ENCODE assay signal across 16 cellular contexts in the genomic region with DNA sequence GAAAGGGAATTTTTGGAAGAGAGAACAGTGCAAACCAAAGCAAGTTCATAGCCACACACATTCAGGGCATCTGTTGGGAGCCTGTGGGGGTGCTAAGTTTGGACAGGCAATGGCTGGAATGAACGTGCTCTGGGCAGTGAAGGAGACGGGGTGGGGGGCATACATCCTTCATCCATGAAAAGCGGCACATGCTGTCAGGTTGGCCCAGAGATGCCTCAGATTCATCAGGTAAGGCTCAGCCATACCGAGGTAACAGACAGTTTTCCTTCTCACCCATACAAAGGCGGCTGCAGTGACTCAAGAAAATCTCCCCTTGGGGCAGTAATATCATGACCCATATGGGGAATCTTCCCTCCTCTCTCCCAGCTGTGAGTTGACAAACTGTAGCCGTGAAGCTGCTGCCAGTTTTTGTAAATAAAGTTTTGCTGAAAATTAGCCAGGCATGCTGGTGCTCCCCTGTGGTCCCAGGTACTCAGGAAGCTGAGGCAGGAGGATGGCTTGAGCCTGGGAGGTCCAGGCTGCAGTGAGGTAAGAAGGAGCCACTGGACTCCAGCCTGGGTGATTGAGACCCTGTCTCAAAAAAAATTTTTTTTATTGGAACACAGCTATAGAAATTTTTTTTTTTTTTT. TPM values are rescaled to one million over a fixed set of nuclear protein-coding genes. Genes with fewer than 3 reads are reported as not detected.
DNase-seq lines count a peak whose midpoint lies in the region; ATAC-seq and TF ChIP-seq lines count a peak whose summit lies in the region.
"Had no signal": no experiment of that assay in that cellular context is flagged by ENCODE, and none has a peak within 500 bp of the region (broad histone marks: within the 10 kb centered on the region; RNA-seq: fewer than 3 reads in every experiment).

No MANE protein-coding gene starts in this region.

- no peak for TF ChIP-seq EP300 in sigmoid colon (IDR thresholded peaks at IDR 0.05)

- H3K9me3 ChIP-seq in HCT116 (ENCODE audit: control insufficient read depth in 1 of 2, insufficient read depth in 1 of 2, low read depth in 1 of 2, low read length in 2 of 2), result no peaks in the 10 kb centered on the region
- no peaks in the 10 kb centered on the region for H3K9me3 ChIP-seq in sigmoid colon
- H3K9me3 ChIP-seq: body of pancreas, colonic mucosa had no signal

- no peak for TF ChIP-seq POLR2A in HCT116 (IDR thresholded peaks at IDR 0.05; ENCODE audit: borderline replicate concordance, extremely low read depth, insufficient read depth, insufficient read length)
- TF ChIP-seq POLR2A in sigmoid colon (IDR thresholded peaks at IDR 0.05), result no peak

- no TSS peak for BruUV-seq in HCT116 (replicated peaks; lab: Mats Ljungman, UMichigan)

- TF ChIP-seq RAD21 in HCT116 (IDR thresholded peaks at IDR 0.05; ENCODE audit: low read depth), result no peak

- DNase-seq in activated naive CD4-positive, alpha-beta T cell treated with anti-CD3 and anti-CD28 coated beads for 36 hours, result no peak
- no peak for DNase-seq in activated naive CD4-positive, alpha-beta T cell treated with Interleukin-2 at 50 U/mL for 16 hours
- DNase-seq in HCT116 (ENCODE audit: low read depth, low spot score) (no peak), sigmoid colon (peak; percentile 40), type B pancreatic cell (ENCODE audit: extremely low spot score, unreplicated experiment) (no peak), NCI-H1694 treated with DMSO at 0.1 percent for 48 hours (lab: John Stamatoyannopoulos, UW) (no peak)
- peak; percentile 34 for DNase-seq in activated naive CD8-positive, alpha-beta T cell treated with anti-CD3 and anti-CD28 coated beads, Interleukin-2, amount 10 ng/mL, durations not matched to agents 7 days and 5 days
- DNase-seq: activated gamma-delta T cell, colonic mucosa, NCI-H2081, NCI-H510A, nucleus accumbens, RPMI8226 had no signal

- peaks cover 4% of the 10 kb centered on the region for H3K9me3 Mint-ChIP-seq in activated naive CD4-positive, alpha-beta T cell treated with anti-CD3 and anti-CD28 coated beads for 36 hours
- peaks cover 9% of the 10 kb centered on the region for H3K9me3 Mint-ChIP-seq in activated naive CD8-positive, alpha-beta T cell treated with anti-CD3 and anti-CD28 coated beads, Interleukin-2, amount 10 ng/mL, durations not matched to agents 7 days and 5 days
- no peaks in the 10 kb centered on the region for H3K9me3 Mint-ChIP-seq in type B pancreatic cell

- no peaks in the 10 kb centered on the region for H4K20me1 ChIP-seq in HCT116 (ENCODE audit: insufficient read depth)

- peaks cover 49% of the 10 kb centered on the region for H3K4me1 Mint-ChIP-seq in activated naive CD4-positive, alpha-beta T cell treated with anti-CD3 and anti-CD28 coated beads for 36 hours (ENCODE audit: low read depth)
- H3K4me1 Mint-ChIP-seq in activated naive CD8-positive, alpha-beta T cell treated with anti-CD3 and anti-CD28 coated beads, Interleukin-2, amount 10 ng/mL, durations not matched to agents 7 days and 5 days, result peaks cover 41% of the 10 kb centered on the region
- peaks cover 36% of the 10 kb centered on the region for H3K4me1 Mint-ChIP-seq in type B pancreatic cell (ENCODE audit: unreplicated experiment)

- RAD21 ChIA-PET in HCT116 (lab: Charles Lee; ENCODE audit: low non-redundant PET in 1 of 2, low total read pairs in 2 of 2, uncharacterized antibody in 2 of 2, unreplicated experiment in 2 of 2), result no interaction called here

- POLR2A ChIA-PET in HCT116 (lab: Charles Lee), result interaction anchor here (3.2 kb wide), 1 partner anchor 9 kb away, joined by 17 read pairs; a partner anchor contains a TSS
- POLR2A ChIA-PET in activated naive CD8-positive, alpha-beta T cell treated with anti-CD3 and anti-CD28 coated beads, Interleukin-2, amount 10 ng/mL, durations not matched to agents 7 days and 5 days (lab: Charles Lee), result interaction anchor here (0.5 to 38.5 kb wide), 19 partner anchors 11 to 476 kb away, joined by 3 to 1721 read pairs (median 7); a partner anchor contains a TSS

- H3K4me1 ChIP-seq in HCT116 (ENCODE audit: control insufficient read depth in 1 of 2, insufficient read depth in 2 of 2, low read length in 2 of 2), result peaks cover 2 to 20% of the 10 kb centered on the region in 2 experiments; a peak in 3 of 4 replicates
- H3K4me1 ChIP-seq in sigmoid colon, result no peaks in the 10 kb centered on the region

- intact Hi-C loops in activated naive CD4-positive, alpha-beta T cell treated with anti-CD3 and anti-CD28 coated beads for 36 hours (cut with micrococcal nuclease), result loop anchor here (1.0 kb wide), 1 partner anchor 8 kb away; no protein-coding TSS in a partner anchor
- intact Hi-C loops in HCT116 (cut with micrococcal nuclease) (no loop called here), sigmoid colon (cut with DNase I) (no loop called here)

- H3K27me3 ChIP-seq in HCT116 (ENCODE audit: insufficient read depth, low read length) (no peaks in the 10 kb centered on the region), sigmoid colon (no peaks in the 10 kb centered on the region)
- H3K27me3 ChIP-seq: body of pancreas, colonic mucosa had no signal

- peak overlapping the region; percentile 78 for H3K4me3 Mint-ChIP-seq in activated naive CD4-positive, alpha-beta T cell treated with anti-CD3 and anti-CD28 coated beads for 36 hours
- H3K4me3 Mint-ChIP-seq in activated naive CD8-positive, alpha-beta T cell treated with anti-CD3 and anti-CD28 coated beads, Interleukin-2, amount 10 ng/mL, durations not matched to agents 7 days and 5 days, result peak overlapping the region; percentile 83
- H3K4me3 Mint-ChIP-seq in type B pancreatic cell, result no peak overlapping the region

- no peak overlapping the region for H3K27ac ChIP-seq in HCT116 (ENCODE audit: low read depth, low read length)
- no peak overlapping the region for H3K27ac ChIP-seq in sigmoid colon
- H3K27ac ChIP-seq: colonic mucosa, KMS-11 had no signal

- H3K9me2 ChIP-seq in HCT116 (ENCODE audit: insufficient read depth), result no peaks in the 10 kb centered on the region

- H2AFZ ChIP-seq in HCT116 (ENCODE audit: low read depth, low read length, poor library complexity, severe bottlenecking), result peak overlapping the region; percentile 29

- no peaks in the 10 kb centered on the region for H3K27me3 Mint-ChIP-seq in activated naive CD4-positive, alpha-beta T cell treated with anti-CD3 and anti-CD28 coated beads for 36 hours (ENCODE audit: low read depth)
- no peaks in the 10 kb centered on the region for H3K27me3 Mint-ChIP-seq in activated naive CD8-positive, alpha-beta T cell treated with anti-CD3 and anti-CD28 coated beads, Interleukin-2, amount 10 ng/mL, durations not matched to agents 7 days and 5 days
- no peaks in the 10 kb centered on the region for H3K27me3 Mint-ChIP-seq in type B pancreatic cell

- H3K36me3 ChIP-seq in HCT116 (ENCODE audit: control insufficient read depth in 1 of 2, insufficient read depth in 2 of 2, low read length in 2 of 2) (no peaks in the 10 kb centered on the region), sigmoid colon (no peaks in the 10 kb centered on the region)
- H3K36me3 ChIP-seq: colonic mucosa had no signal

- no peaks in the 10 kb centered on the region for H3K79me2 ChIP-seq in HCT116 (ENCODE audit: insufficient read depth, low read length)

- H3K9ac ChIP-seq in HCT116 (ENCODE audit: low read length), result no peak overlapping the region
- H3K9ac ChIP-seq: KMS-11 had no signal

- H3K27ac Mint-ChIP-seq in activated naive CD4-positive, alpha-beta T cell treated with anti-CD3 and anti-CD28 coated beads for 36 hours, result peak overlapping the region; percentile 96
- H3K27ac Mint-ChIP-seq in activated naive CD8-positive, alpha-beta T cell treated with anti-CD3 and anti-CD28 coated beads, Interleukin-2, amount 10 ng/mL, durations not matched to agents 7 days and 5 days, result peak overlapping the region; percentile 94
- no peak overlapping the region for H3K27ac Mint-ChIP-seq in type B pancreatic cell

- CTCF ChIA-PET in activated naive CD4-positive, alpha-beta T cell treated with anti-CD3 and anti-CD28 coated beads for 36 hours (lab: Charles Lee), result interaction anchor here (0.6 to 1.8 kb wide), 4 partner anchors 11 to 135 kb away, joined by 3 to 6 read pairs (median 4); no protein-coding TSS in a partner anchor
- CTCF ChIA-PET in HCT116 (lab: Charles Lee), result no interaction called here

- no peak overlapping the region for H3K4me2 ChIP-seq in HCT116 (ENCODE audit: low read length)
- H3K4me2 ChIP-seq: KMS-11 had no signal

- peaks cover 2% of the 10 kb centered on the region for H3K36me3 Mint-ChIP-seq in activated naive CD4-positive, alpha-beta T cell treated with anti-CD3 and anti-CD28 coated beads for 36 hours (ENCODE audit: low read depth)
- H3K36me3 Mint-ChIP-seq in activated naive CD8-positive, alpha-beta T cell treated with anti-CD3 and anti-CD28 coated beads, Interleukin-2, amount 10 ng/mL, durations not matched to agents 7 days and 5 days, result peaks cover 11% of the 10 kb centered on the region
- H3K36me3 Mint-ChIP-seq in type B pancreatic cell, result no peaks in the 10 kb centered on the region

- no peak for ATAC-seq in HCT116
- peak; percentile 2 for ATAC-seq in activated naive CD8-positive, alpha-beta T cell treated with anti-CD3 and anti-CD28 coated beads, Interleukin-2, amount 10 ng/mL, durations not matched to agents 7 days and 5 days (ENCODE audit: low read depth)
- ATAC-seq in SK-N-SH treated with all-trans-retinoic acid at 6 μM for 48 hours, result no peak
- ATAC-seq: body of pancreas had no signal

- WGBS in sigmoid colon, 2 donors, result 79 to 82% methylated on average over 6 of the region's 6 CpGs

- H3K4me3 ChIP-seq in HCT116 (replicated peaks in 1 of 2; ENCODE audit: low read depth in 1 of 2, low read length in 2 of 2) (no peak overlapping the region), sigmoid colon (no peak overlapping the region)
- H3K4me3 ChIP-seq: body of pancreas, colonic mucosa had no signal

- TF ChIP-seq CTCF in HCT116 (IDR thresholded peaks at IDR 0.05 in 2 of 3, conservative IDR thresholded peaks at IDR 0.05 in 1 of 3; ENCODE audit: borderline replicate concordance in 1 of 3, insufficient read depth in 1 of 3, low read depth in 2 of 3, low read length in 2 of 3) (no peak), sigmoid colon (IDR thresholded peaks at IDR 0.05) (no peak), type B pancreatic cell (conservative IDR thresholded peaks at IDR 0.05) (no peak)

RNA-seq across cellular contexts. Expression of a gene that starts 9.2 kb away (rescaled TPM):
- total RNA-seq in activated naive CD4-positive, alpha-beta T cell treated with anti-CD3 and anti-CD28 coated beads for 36 hours, result 100 to 1,000 TPM; 467 to 472 TPM
- total RNA-seq in HCT116 (2021; ENCODE audit: unreplicated experiment) (94.3 TPM), sigmoid colon (10 to 100 TPM in 1 of 4 donors, 1 to 10 TPM in 3; 3.9 to 11.8 (median 6.5) TPM), type B pancreatic cell (ENCODE audit: low replicate concordance) (46.9 and 53.1 TPM in 2 replicates)
- 148 and 150 TPM in 2 replicates for polyA plus RNA-seq in HCT116 (2012)
- total RNA-seq in activated naive CD8-positive, alpha-beta T cell treated with anti-CD3 and anti-CD28 coated beads, Interleukin-2, amount 10 ng/mL, durations not matched to agents 7 days and 5 days, result 100 to 1,000 TPM; 344 to 375 TPM
- polyA plus RNA-seq in sigmoid colon, result 100 to 1,000 TPM in 1 of 3 donors, 10 to 100 TPM in 2; 56.0 to 105 (median 98.7) TPM

RNA-seq across cellular contexts. Expression of a gene that starts 15.6 kb away (rescaled TPM):
- 10 to 100 TPM; 38.1 to 45.3 TPM for total RNA-seq in activated naive CD4-positive, alpha-beta T cell treated with anti-CD3 and anti-CD28 coated beads for 36 hours
- total RNA-seq in HCT116 (2021; ENCODE audit: unreplicated experiment) (0.86 TPM), sigmoid colon (1 to 10 TPM; 3.1 to 9.1 (median 4.5) TPM), type B pancreatic cell (ENCODE audit: low replicate concordance) (5.4 and 27.0 TPM in 2 replicates)
- 0.54 and 0.59 TPM in 2 replicates for polyA plus RNA-seq in HCT116 (2012)
- 100 to 1,000 TPM; 103 to 110 TPM for total RNA-seq in activated naive CD8-positive, alpha-beta T cell treated with anti-CD3 and anti-CD28 coated beads, Interleukin-2, amount 10 ng/mL, durations not matched to agents 7 days and 5 days
- 10 to 100 TPM in 2 of 3 donors, 1 to 10 TPM in 1; 6.0 to 29.5 (median 10.9) TPM for polyA plus RNA-seq in sigmoid colon

RNA-seq across cellular contexts. Expression of a gene that starts 52.2 kb away (rescaled TPM):
- total RNA-seq in activated naive CD4-positive, alpha-beta T cell treated with anti-CD3 and anti-CD28 coated beads for 36 hours, result under 1 TPM; 0.52 TPM
- total RNA-seq in HCT116 (2021; ENCODE audit: unreplicated experiment) (4.9 TPM), sigmoid colon (1 to 10 TPM; 2.0 to 5.0 (median 3.3) TPM), type B pancreatic cell (ENCODE audit: low replicate concordance) (3.9 and 11.7 TPM in 2 replicates)
- 2.5 and 3.3 TPM in 2 replicates for polyA plus RNA-seq in HCT116 (2012)
- total RNA-seq in activated naive CD8-positive, alpha-beta T cell treated with anti-CD3 and anti-CD28 coated beads, Interleukin-2, amount 10 ng/mL, durations not matched to agents 7 days and 5 days, result 1 to 10 TPM; 3.7 to 4.7 TPM
- 1 to 10 TPM in 2 of 3 donors, under 1 TPM in 1; 0.69 to 3.2 (median 1.8) TPM for polyA plus RNA-seq in sigmoid colon

Comparison
In these comparisons a context has a peak if more than half of its experiments do, and no peak if none do; other contexts are left out.
1. DNase-seq: peak in activated naive CD8-positive, alpha-beta T cell treated with anti-CD3 and anti-CD28 coated beads, Interleukin-2, amount 10 ng/mL, durations not matched to agents 7 days and 5 days (single experiment) and sigmoid colon (single experiment); none in activated naive CD4-positive, alpha-beta T cell treated with anti-CD3 and anti-CD28 coated beads for 36 hours (single experiment), activated naive CD4-positive, alpha-beta T cell treated with Interleukin-2 at 50 U/mL for 16 hours (single experiment), HCT116 (single experiment), type B pancreatic cell (single experiment) and NCI-H1694 treated with DMSO at 0.1 percent for 48 hours (single experiment).